In genomic region chr15:69413822-69414701, GRCh38 we compare ENCODE assay signal across 8 cellular contexts. TPM values are rescaled to one million over a fixed set of nuclear protein-coding genes. Genes with fewer than 3 reads are reported as not detected.
DNase-seq lines count a peak whose midpoint lies in the region; ATAC-seq, FAIRE-seq and TF ChIP-seq lines count a peak whose summit lies in the region.

Gene KIF23 (plus strand): TSS chr15:69414349. CDS start chr15:69414466, 117 bp downstream.

- no peaks in the 10 kb centered on the region for H3K4me1 ChIP-seq in BE2C

- intact Hi-C loops in left colon (cut with DNase I, micrococcal nuclease): no loop called here

- H3K9me3 ChIP-seq in BE2C: no peaks in the 10 kb centered on the region

- TF ChIP-seq CTCF in BE2C (IDR thresholded peaks at IDR 0.05; ENCODE audit: low read depth, low read length): no peak

- H3K36me3 ChIP-seq in BE2C: peaks cover 11% of the 10 kb centered on the region

- DNase-seq in BE2C (peak; percentile 94), GM19239 (ENCODE audit: insufficient read length, low spot score) (peak; percentile 94), NCI-H526 (lab: John Stamatoyannopoulos, UW) (peak; percentile 90 to 97), cortex of kidney (lab: John Stamatoyannopoulos, UW) (peak; percentile 29), left colon (peak; percentile 91 to 95)
- peak; percentile 95 for DNase-seq in activated CD4-positive, alpha-beta T cell treated with anti-CD3 and anti-CD28 coated beads for 48 hours
- peak; percentile 93 for DNase-seq in stimulated activated CD4-positive, alpha-beta T cell treated with anti-CD3 and anti-CD28 coated beads, Interleukin-1b, Interleukin-23, amount 100 ng/mL, for 48 hours

- ATAC-seq in HG03457 (IDR thresholded peaks at IDR 0.05; ENCODE audit: unreplicated experiment) (peak; percentile 82), left colon (peak; percentile 98)

- H3K4me3 ChIP-seq in BE2C (ENCODE audit: low read depth, low read length): peak within 1 kb of the TSS; percentile 85

- FAIRE-seq in GM19239 (lab: Jason Lieb, UNC): peak; percentile 95

- no peaks in the 10 kb centered on the region for H3K27me3 ChIP-seq in BE2C

RNA-seq across cellular contexts. Expression of gene KIF23, which starts in this region (rescaled TPM):
- 7.3 TPM for polyA plus RNA-seq in BE2C (2012; ENCODE audit: insufficient read depth, insufficient read length, low read depth)
- total RNA-seq in left colon: 1 to 10 TPM; 4.0 to 8.7 TPM

Comparison
In these comparisons a context has a peak if more than half of its experiments do, and no peak if none do; other contexts are left out.
1. Peak in every context shown above with its lines: DNase-seq, ATAC-seq and H3K4me3 ChIP-seq.
2. DNase-seq: peak in every context shown above with its lines; median percentile 95 in activated CD4-positive, alpha-beta T cell treated with anti-CD3 and anti-CD28 coated beads for 48 hours; 94 in BE2C; 94 in GM19239; 94 in NCI-H526; 93 in left colon; 93 in stimulated activated CD4-positive, alpha-beta T cell treated with anti-CD3 and anti-CD28 coated beads, Interleukin-1b, Interleukin-23, amount 100 ng/mL, for 48 hours; 29 in cortex of kidney.